Comparison of ENCODE assay signal across 12 cellular contexts in the genomic region with DNA sequence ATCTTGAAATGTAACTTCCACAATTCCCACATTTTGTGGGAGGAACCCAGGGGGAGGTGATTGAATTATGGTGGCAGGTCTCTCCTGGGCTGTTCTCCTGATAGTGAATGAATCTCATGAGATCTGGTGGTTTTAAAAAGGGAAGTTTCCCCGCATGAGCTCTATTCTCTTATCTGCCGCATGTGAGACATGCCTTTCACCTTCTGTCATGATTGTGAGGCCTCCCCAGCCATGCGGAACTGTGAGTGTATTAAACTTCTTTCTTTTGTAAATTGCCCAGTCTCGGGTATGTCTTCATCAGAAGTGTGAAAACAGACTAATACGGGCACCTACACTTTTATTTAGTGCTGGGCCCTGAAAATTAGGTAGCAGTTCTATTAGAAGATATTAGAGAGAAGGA. TPM values are rescaled to one million over a fixed set of nuclear protein-coding genes. Genes with fewer than 3 reads are reported as not detected.
DNase-seq lines count a peak whose midpoint lies in the region; ATAC-seq and TF ChIP-seq lines count a peak whose summit lies in the region.
"Had no signal": no experiment of that assay in that cellular context is flagged by ENCODE, and none has a peak within 500 bp of the region (broad histone marks: within the 10 kb centered on the region; RNA-seq: fewer than 3 reads in every experiment).

No MANE protein-coding gene starts in this region.

- TF ChIP-seq CTCF in OCI-LY3 (IDR thresholded peaks at IDR 0.05; ENCODE audit: low read depth, low read length) (no peak), adrenal gland (IDR thresholded peaks at IDR 0.05) (no peak)

- ATAC-seq in GM19438 (IDR thresholded peaks at IDR 0.05; ENCODE audit: low read depth, unreplicated experiment) (peak; percentile 83), HG02938 (IDR thresholded peaks at IDR 0.05; ENCODE audit: unreplicated experiment) (peak; percentile 77)
- ATAC-seq: activated T-cell treated with anti-CD3 and anti-CD28 coated beads, Interleukin-2, amount 50 U/mL, for 4 hours had no signal

- no peaks in the 10 kb centered on the region; the same call in 1 of the 2 replicates for H3K27me3 ChIP-seq in OCI-LY3 (ENCODE audit: low read depth, low read length)
- H3K27me3 ChIP-seq in adrenal gland, result no peaks in the 10 kb centered on the region
- H3K27me3 ChIP-seq: esophagus muscularis mucosa, Peyer's patch had no signal

- H3K4me2 ChIP-seq in OCI-LY3 (ENCODE audit: low read length), result peak overlapping the region; percentile 34

- no peak overlapping the region for H2AFZ ChIP-seq in OCI-LY3 (ENCODE audit: low read depth, low read length)

- WGBS in adrenal gland, 4 donors, result 80 to 90% (median 84%) methylated on average over 5 of the region's 5 CpGs

- H3K4me1 ChIP-seq in OCI-LY3 (ENCODE audit: low read length), result peaks cover 13% of the 10 kb centered on the region
- no peaks in the 10 kb centered on the region for H3K4me1 ChIP-seq in adrenal gland (replicated peaks in 1 of 2)
- H3K4me1 ChIP-seq: esophagus muscularis mucosa, Peyer's patch had no signal

- DNase-seq in NCI-H748 treated with DMSO at 0.1 percent for 48 hours (lab: John Stamatoyannopoulos, UW) (no peak), CD1c-positive myeloid dendritic cell (ENCODE audit: extremely low spot score) (no peak), adrenal gland (no peak)
- no peak for DNase-seq in stimulated activated CD4-positive, alpha-beta T cell treated with anti-CD3 and anti-CD28 coated beads, Interleukin-2, amount 100 ng/mL, for 48 hours
- DNase-seq: activated T-cell treated with anti-CD3 and anti-CD28 coated beads, Interleukin-2, amount 50 U/mL, for 4 hours; HFFc6; NCI-H2107; Peyer's patch had no signal

- H3K36me3 ChIP-seq in OCI-LY3 (replicated peaks; ENCODE audit: low read depth, low read length) (peaks cover 4% of the 10 kb centered on the region), adrenal gland (replicated peaks in 1 of 2) (no peaks in the 10 kb centered on the region)
- H3K36me3 ChIP-seq: esophagus muscularis mucosa, Peyer's patch had no signal

- no peaks in the 10 kb centered on the region for H4K20me1 ChIP-seq in OCI-LY3 (ENCODE audit: insufficient read depth, low read length)

- no peak overlapping the region for H3K9ac ChIP-seq in OCI-LY3 (ENCODE audit: low read length)

- no peak for TF ChIP-seq POLR2A in adrenal gland (IDR thresholded peaks at IDR 0.05)

- H3K4me3 ChIP-seq in OCI-LY3 (ENCODE audit: low read length) (no peak overlapping the region), adrenal gland (no peak overlapping the region)
- H3K4me3 ChIP-seq: esophagus muscularis mucosa, Peyer's patch had no signal

- H3K79me2 ChIP-seq in OCI-LY3 (ENCODE audit: low read length), result no peaks in the 10 kb centered on the region

- intact Hi-C loops in adrenal gland (cut with DNase I), result no loop called here

- H3K27ac ChIP-seq in OCI-LY3 (ENCODE audit: low read length) (no peak overlapping the region), adrenal gland (no peak overlapping the region)
- H3K27ac ChIP-seq: esophagus muscularis mucosa, Peyer's patch had no signal

- H3K9me3 ChIP-seq in OCI-LY3 (ENCODE audit: insufficient read depth, low read length), result 0 out of 2 replicates have a peak, but pooled peaks cover 4% of the 10 kb centered on the region
- H3K9me3 ChIP-seq in adrenal gland (replicated peaks in 1 of 3), result no peaks in the 10 kb centered on the region
- H3K9me3 ChIP-seq: esophagus muscularis mucosa, Peyer's patch had no signal

RNA-seq across cellular contexts. Expression of a gene that starts 45.8 kb away (rescaled TPM):
- total RNA-seq in adrenal gland, result 10 to 100 TPM in 7 of 8 donors, 1 to 10 TPM in 1; 9.9 to 81.3 (median 20.4) TPM
- polyA plus RNA-seq in adrenal gland, result 10 to 100 TPM in 1 of 3 donors, 1 to 10 TPM in 2; 6.8 to 16.1 (median 8.6) TPM
